ENCODE assay signal across 6 cellular contexts in the genomic region with DNA sequence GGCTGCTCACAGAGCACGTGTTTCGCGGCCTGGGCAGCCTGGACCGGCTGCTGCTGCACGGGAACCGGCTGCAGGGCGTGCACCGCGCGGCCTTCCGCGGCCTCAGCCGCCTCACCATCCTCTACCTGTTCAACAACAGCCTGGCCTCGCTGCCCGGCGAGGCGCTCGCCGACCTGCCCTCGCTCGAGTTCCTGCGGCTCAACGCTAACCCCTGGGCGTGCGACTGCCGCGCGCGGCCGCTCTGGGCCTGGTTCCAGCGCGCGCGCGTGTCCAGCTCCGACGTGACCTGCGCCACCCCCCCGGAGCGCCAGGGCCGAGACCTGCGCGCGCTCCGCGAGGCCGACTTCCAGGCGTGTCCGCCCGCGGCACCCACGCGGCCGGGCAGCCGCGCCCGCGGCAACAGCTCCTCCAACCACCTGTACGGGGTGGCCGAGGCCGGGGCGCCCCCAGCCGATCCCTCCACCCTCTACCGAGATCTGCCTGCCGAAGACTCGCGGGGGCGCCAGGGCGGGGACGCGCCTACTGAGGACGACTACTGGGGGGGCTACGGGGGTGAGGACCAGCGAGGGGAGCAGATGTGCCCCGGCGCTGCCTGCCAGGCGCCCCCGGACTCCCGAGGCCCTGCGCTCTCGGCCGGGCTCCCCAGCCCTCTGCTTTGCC. TPM values are rescaled to one million over a fixed set of nuclear protein-coding genes. Genes with fewer than 3 reads are reported as not detected.
DNase-seq lines count a peak whose midpoint lies in the region; ATAC-seq and TF ChIP-seq lines count a peak whose summit lies in the region.

No MANE protein-coding gene starts in this region.

- H3K4me3 ChIP-seq in epithelial cell of esophagus (ENCODE audit: low read length) = peak overlapping the region; percentile 20
- peak overlapping the region; percentile 62 for H3K4me3 ChIP-seq in skeletal muscle satellite cell (ENCODE audit: low read length)

- peak overlapping the region; percentile 85 for H3K4me2 ChIP-seq in skeletal muscle satellite cell (ENCODE audit: low read length)

- peak; percentile 24 for ATAC-seq in GM21360 (IDR thresholded peaks at IDR 0.05; ENCODE audit: unreplicated experiment)

- in situ Hi-C loops in G401 (cut with HindIII; ENCODE audit: low sequenced_read_pairs) = no loop called here

- peaks cover 52% of the 10 kb centered on the region for H3K27me3 ChIP-seq in skeletal muscle satellite cell (ENCODE audit: control insufficient read depth, insufficient read depth, low read length)

- DNase-seq in M059J (ENCODE audit: low read depth) = peak; percentile 36
- no peak for DNase-seq in epithelial cell of esophagus (ENCODE audit: low read depth)
- DNase-seq in G401 (ENCODE audit: low spot score) = no peak
- DNase-seq in NOMO-1 treated with dmso at 0.1 percent for 144 hours (lab: John Stamatoyannopoulos, UW; ENCODE audit: unreplicated experiment) = no peak

- H3K36me3 ChIP-seq in skeletal muscle satellite cell (ENCODE audit: insufficient read depth, low read length) = no peaks in the 10 kb centered on the region

- H3K9ac ChIP-seq in skeletal muscle satellite cell (ENCODE audit: low read depth, low read length) = peak overlapping the region; percentile 48

- peaks cover 10% of the 10 kb centered on the region for H3K4me1 ChIP-seq in skeletal muscle satellite cell (ENCODE audit: control insufficient read depth, insufficient read depth, low read length)

- TF ChIP-seq CTCF in epithelial cell of esophagus (IDR thresholded peaks at IDR 0.05; ENCODE audit: insufficient read depth, low read depth, low read length, missing control alignments) = no peak

- no peaks in the 10 kb centered on the region for H3K9me3 ChIP-seq in skeletal muscle satellite cell (replicated peaks; ENCODE audit: low read length)

RNA-seq across cellular contexts. Expression of a gene that starts 16.0 kb away (rescaled TPM):
- 0.34 and 0.96 TPM in 2 replicates for total RNA-seq in M059J (2014; rRNA removed; shearing (Covaris generic))
- total RNA-seq in skeletal muscle satellite cell (2012; rRNA removed) = 0.51 TPM in 1 of 2 replicates, not detected in the other
- total RNA-seq in G401 (2014; rRNA removed; shearing (Covaris generic)) = 2.9 TPM in 1 of 2 replicates, not detected in the other

RNA-seq across cellular contexts. Expression of a gene that starts 39.1 kb away (rescaled TPM):
- 4.8 and 6.9 TPM in 2 replicates for total RNA-seq in M059J (2014; rRNA removed; shearing (Covaris generic))
- total RNA-seq in skeletal muscle satellite cell (2012; rRNA removed) = 9.6 and 14.7 TPM in 2 replicates
- total RNA-seq in G401 (2014; rRNA removed; shearing (Covaris generic)) = 8.8 and 15.1 TPM in 2 replicates

RNA-seq across cellular contexts. Expression of a gene that starts 49.4 kb away (rescaled TPM):
- 77.4 and 95.1 TPM in 2 replicates for total RNA-seq in M059J (2014; rRNA removed; shearing (Covaris generic))
- total RNA-seq in skeletal muscle satellite cell (2012; rRNA removed) = 83.4 and 140 TPM in 2 replicates
- total RNA-seq in G401 (2014; rRNA removed; shearing (Covaris generic)) = not detected in 2 replicates

RNA-seq across cellular contexts. Expression of a gene that starts 54.2 kb away (rescaled TPM):
- 44.6 and 47.9 TPM in 2 replicates for total RNA-seq in M059J (2014; rRNA removed; shearing (Covaris generic))
- total RNA-seq in skeletal muscle satellite cell (2012; rRNA removed) = 44.4 and 59.6 TPM in 2 replicates
- 36.2 and 53.0 TPM in 2 replicates for total RNA-seq in G401 (2014; rRNA removed; shearing (Covaris generic))

Comparison
In these comparisons a context has a peak if more than half of its experiments do, and no peak if none do; other contexts are left out.
1. RNA of a gene that starts 49.4 kb away (total RNA-seq): 77.4 to 95.1 TPM in M059J; not detected in G401; every median in the first group is over 10 times any median in the second.